1 cellular context compared by ENCODE assay signal in the genomic region with DNA sequence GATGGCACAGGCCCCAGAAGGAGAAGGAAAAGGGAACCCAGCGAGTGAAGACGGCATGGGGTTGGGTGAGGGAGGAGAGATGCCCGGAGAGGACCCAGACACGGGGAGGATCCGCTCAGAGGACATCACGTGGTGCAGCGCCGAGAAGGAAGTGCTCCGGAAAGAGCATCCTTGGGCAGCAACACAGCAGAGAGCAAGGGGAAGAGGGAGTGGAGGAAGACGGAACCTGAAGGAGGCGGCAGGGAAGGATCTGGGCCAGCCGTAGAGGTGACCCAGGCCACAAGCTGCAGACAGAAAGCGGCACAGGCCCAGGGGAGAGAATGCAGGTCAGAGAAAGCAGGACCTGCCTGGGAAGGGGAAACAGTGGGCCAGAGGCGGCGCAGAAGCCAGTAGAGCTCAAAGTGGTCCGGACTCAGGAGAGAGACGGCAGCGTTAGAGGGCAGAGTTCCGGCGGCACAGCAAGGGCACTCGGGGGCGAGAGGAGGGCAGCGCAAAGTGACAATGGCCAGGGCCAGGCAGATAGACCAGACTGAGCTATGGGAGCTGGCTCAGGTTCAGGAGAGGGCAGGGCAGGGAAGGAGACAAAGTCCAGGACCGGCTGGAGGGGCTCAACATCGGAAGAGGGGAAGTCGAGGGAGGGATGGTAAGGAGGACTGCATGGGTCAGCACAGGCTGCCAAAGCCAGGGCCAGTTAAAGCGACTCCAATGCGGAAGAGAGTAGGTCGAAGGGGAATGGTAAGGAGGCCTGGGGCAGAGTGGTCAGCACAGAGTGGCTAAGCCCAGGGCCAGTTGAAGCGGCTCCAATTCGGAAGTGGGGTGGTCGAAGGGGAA.
TF ChIP-seq lines count a peak whose summit lies in the region.

No MANE protein-coding gene starts in this region.

TF ChIP-seq in K562, 482 proteins besides CTCF, POLR2A, EP300 and RAD21 (continued from another document and continues in another):
- TF ChIP-seq ZBTB40 (IDR thresholded peaks at IDR 0.05): peak; percentile 70
- TF ChIP-seq ZBTB40 (CRISPR knock-in tag; IDR thresholded peaks at IDR 0.05): no peak
- peak; percentile 59 for TF ChIP-seq GABPA (tag; conservative IDR thresholded peaks at IDR 0.05; ENCODE audit: low read depth)
- TF ChIP-seq, protein P1, sequence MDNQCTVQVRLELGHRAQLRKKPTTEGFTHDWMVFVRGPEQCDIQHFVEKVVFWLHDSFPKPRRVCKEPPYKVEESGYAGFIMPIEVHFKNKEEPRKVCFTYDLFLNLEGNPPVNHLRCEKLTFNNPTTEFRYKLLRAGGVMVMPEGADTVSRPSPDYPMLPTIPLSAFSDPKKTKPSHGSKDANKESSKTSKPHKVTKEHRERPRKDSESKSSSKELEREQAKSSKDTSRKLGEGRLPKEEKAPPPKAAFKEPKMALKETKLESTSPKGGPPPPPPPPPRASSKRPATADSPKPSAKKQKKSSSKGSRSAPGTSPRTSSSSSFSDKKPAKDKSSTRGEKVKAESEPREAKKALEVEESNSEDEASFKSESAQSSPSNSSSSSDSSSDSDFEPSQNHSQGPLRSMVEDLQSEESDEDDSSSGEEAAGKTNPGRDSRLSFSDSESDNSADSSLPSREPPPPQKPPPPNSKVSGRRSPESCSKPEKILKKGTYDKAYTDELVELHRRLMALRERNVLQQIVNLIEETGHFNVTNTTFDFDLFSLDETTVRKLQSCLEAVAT (IDR thresholded peaks at IDR 0.05): peak in 1 of 2 experiments; percentile 27; a peak in 1 of 4 replicates
- peak; percentile 56 for TF ChIP-seq CBFA2T2 (conservative IDR thresholded peaks at IDR 0.05)
- TF ChIP-seq, protein P2, sequence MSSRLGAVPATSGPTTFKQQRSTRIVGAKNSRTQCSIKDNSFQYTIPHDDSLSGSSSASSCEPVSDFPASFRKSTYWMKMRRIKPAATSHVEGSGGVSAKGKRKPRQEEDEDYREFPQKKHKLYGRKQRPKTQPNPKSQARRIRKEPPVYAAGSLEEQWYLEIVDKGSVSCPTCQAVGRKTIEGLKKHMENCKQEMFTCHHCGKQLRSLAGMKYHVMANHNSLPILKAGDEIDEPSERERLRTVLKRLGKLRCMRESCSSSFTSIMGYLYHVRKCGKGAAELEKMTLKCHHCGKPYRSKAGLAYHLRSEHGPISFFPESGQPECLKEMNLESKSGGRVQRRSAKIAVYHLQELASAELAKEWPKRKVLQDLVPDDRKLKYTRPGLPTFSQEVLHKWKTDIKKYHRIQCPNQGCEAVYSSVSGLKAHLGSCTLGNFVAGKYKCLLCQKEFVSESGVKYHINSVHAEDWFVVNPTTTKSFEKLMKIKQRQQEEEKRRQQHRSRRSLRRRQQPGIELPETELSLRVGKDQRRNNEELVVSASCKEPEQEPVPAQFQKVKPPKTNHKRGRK (tag; IDR thresholded peaks at IDR 0.05): 0 out of 2 replicates have a peak, but pooled peaks have one; percentile 8
- TF ChIP-seq FOXA3 (CRISPR knock-in tag; conservative IDR thresholded peaks at IDR 0.05 in 1 of 2, IDR thresholded peaks at IDR 0.05 in 1 of 2): no peak
- TF ChIP-seq ZNF668 (CRISPR knock-in tag; IDR thresholded peaks at IDR 0.05): no peak
- peak; percentile 48 for TF ChIP-seq KDM5B (IDR thresholded peaks at IDR 0.05; ENCODE audit: insufficient replicate concordance, low read depth, low read length)
- TF ChIP-seq ZNF764 (CRISPR knock-in tag; IDR thresholded peaks at IDR 0.05; ENCODE audit: low read depth): no peak
- no peak for TF ChIP-seq SP1 (CRISPR knock-in tag; IDR thresholded peaks at IDR 0.05)
- TF ChIP-seq NFATC3 (IDR thresholded peaks at IDR 0.05): no peak
- no peak for TF ChIP-seq IRF2 (CRISPR knock-in tag; IDR thresholded peaks at IDR 0.05)
- TF ChIP-seq ZNF384 (IDR thresholded peaks at IDR 0.05; ENCODE audit: low read depth, low read length): no peak
- TF ChIP-seq USF1 (CRISPR knock-in tag; IDR thresholded peaks at IDR 0.05): peak; percentile 95
- TF ChIP-seq NFIX (CRISPR knock-in tag; IDR thresholded peaks at IDR 0.05; ENCODE audit: low read depth): no peak
- TF ChIP-seq ZNF212 (CRISPR knock-in tag; IDR thresholded peaks at IDR 0.05): no peak
- no peak for TF ChIP-seq SETDB1 (IDR thresholded peaks at IDR 0.05; ENCODE audit: low read length)
- no peak for TF ChIP-seq KDM2B (CRISPR knock-in tag; IDR thresholded peaks at IDR 0.05)
- no peak for TF ChIP-seq TEAD4 (IDR thresholded peaks at IDR 0.05; ENCODE audit: low read length)
- TF ChIP-seq TEAD4 (CRISPR knock-in tag; IDR thresholded peaks at IDR 0.05; ENCODE audit: borderline replicate concordance): no peak
- no peak for TF ChIP-seq MTA2 (IDR thresholded peaks at IDR 0.05; ENCODE audit: low read depth)
- TF ChIP-seq, protein P3, sequence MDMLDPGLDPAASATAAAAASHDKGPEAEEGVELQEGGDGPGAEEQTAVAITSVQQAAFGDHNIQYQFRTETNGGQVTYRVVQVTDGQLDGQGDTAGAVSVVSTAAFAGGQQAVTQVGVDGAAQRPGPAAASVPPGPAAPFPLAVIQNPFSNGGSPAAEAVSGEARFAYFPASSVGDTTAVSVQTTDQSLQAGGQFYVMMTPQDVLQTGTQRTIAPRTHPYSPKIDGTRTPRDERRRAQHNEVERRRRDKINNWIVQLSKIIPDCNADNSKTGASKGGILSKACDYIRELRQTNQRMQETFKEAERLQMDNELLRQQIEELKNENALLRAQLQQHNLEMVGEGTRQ (CRISPR knock-in tag; IDR thresholded peaks at IDR 0.05): peak; percentile 94
- TF ChIP-seq CAMTA2 (CRISPR knock-in tag; conservative IDR thresholded peaks at IDR 0.05): no peak
- no peak for TF ChIP-seq TSHZ1 (CRISPR knock-in tag; IDR thresholded peaks at IDR 0.05)
- TF ChIP-seq MYNN (IDR thresholded peaks at IDR 0.05): no peak
- TF ChIP-seq MYNN (CRISPR knock-in tag; IDR thresholded peaks at IDR 0.05): no peak
- peak; percentile 33; the same call in 1 of the 2 replicates for TF ChIP-seq FOXP1 (CRISPR knock-in tag; IDR thresholded peaks at IDR 0.05)
- TF ChIP-seq MAZ (CRISPR knock-in tag; conservative IDR thresholded peaks at IDR 0.05 in 1 of 2, IDR thresholded peaks at IDR 0.05 in 1 of 2): no peak; a peak in 1 of 4 replicates
- TF ChIP-seq, protein P4, sequence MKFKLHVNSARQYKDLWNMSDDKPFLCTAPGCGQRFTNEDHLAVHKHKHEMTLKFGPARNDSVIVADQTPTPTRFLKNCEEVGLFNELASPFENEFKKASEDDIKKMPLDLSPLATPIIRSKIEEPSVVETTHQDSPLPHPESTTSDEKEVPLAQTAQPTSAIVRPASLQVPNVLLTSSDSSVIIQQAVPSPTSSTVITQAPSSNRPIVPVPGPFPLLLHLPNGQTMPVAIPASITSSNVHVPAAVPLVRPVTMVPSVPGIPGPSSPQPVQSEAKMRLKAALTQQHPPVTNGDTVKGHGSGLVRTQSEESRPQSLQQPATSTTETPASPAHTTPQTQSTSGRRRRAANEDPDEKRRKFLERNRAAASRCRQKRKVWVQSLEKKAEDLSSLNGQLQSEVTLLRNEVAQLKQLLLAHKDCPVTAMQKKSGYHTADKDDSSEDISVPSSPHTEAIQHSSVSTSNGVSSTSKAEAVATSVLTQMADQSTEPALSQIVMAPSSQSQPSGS (CRISPR knock-in tag; IDR thresholded peaks at IDR 0.05): no peak
- TF ChIP-seq FOS (IDR thresholded peaks at IDR 0.05; ENCODE audit: extremely low read depth, insufficient read length): no peak
- TF ChIP-seq, protein P5, sequence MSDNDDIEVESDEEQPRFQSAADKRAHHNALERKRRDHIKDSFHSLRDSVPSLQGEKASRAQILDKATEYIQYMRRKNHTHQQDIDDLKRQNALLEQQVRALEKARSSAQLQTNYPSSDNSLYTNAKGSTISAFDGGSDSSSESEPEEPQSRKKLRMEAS (CRISPR knock-in tag; IDR thresholded peaks at IDR 0.05): peak; percentile 57
- TF ChIP-seq NRF1 (conservative IDR thresholded peaks at IDR 0.05 in 1 of 2, IDR thresholded peaks at IDR 0.05 in 1 of 2): peak; percentile 28 to 52; a peak in 3 of 4 replicates
- TF ChIP-seq ZFPM2 (CRISPR knock-in tag; IDR thresholded peaks at IDR 0.05): no peak
- peak; percentile 13; the same call in 1 of the 2 replicates for TF ChIP-seq ZNF143 (CRISPR knock-in tag; IDR thresholded peaks at IDR 0.05)
- TF ChIP-seq THRAP3 (IDR thresholded peaks at IDR 0.05; ENCODE audit: borderline replicate concordance): no peak
- TF ChIP-seq ZNF740 (CRISPR knock-in tag; IDR thresholded peaks at IDR 0.05): 0 out of 2 replicates have a peak, but pooled peaks have one; percentile 11
- TF ChIP-seq ZNF740 (tag; IDR thresholded peaks at IDR 0.05): no peak
- no peak; a peak in 1 of 4 replicates for TF ChIP-seq TRIM24 (IDR thresholded peaks at IDR 0.05)
